Comparison of ENCODE assay signal across 16 cellular contexts in genomic region chr18:46502444-46502843, GRCh38.
DNase-seq lines count a peak whose midpoint lies in the region; ATAC-seq and TF ChIP-seq lines count a peak whose summit lies in the region.
"Had no signal": no experiment of that assay in that cellular context is flagged by ENCODE, and none has a peak within 500 bp of the region (broad histone marks: within the 10 kb centered on the region; RNA-seq: fewer than 3 reads in every experiment).

No MANE protein-coding gene starts in this region.

- no peak for DNase-seq in Calu3
- peak; percentile 49 for DNase-seq in H9
- peak; percentile 15 to 59 for DNase-seq in SJCRH30
- DNase-seq in hepatocyte (ENCODE audit: low spot score), result peak; percentile 41
- DNase-seq in type B pancreatic cell (ENCODE audit: extremely low spot score, unreplicated experiment), result no peak
- no peak for DNase-seq in HPDE6-E6E7 (ENCODE audit: extremely low spot score)
- DNase-seq in activated effector memory CD4-positive, alpha-beta T cell treated with anti-CD3 and anti-CD28 coated beads, Interleukin-2, amount 50 U/mL, for 16 hours, result no peak
- DNase-seq: activated naive CD4-positive, alpha-beta T cell treated with anti-CD3 and anti-CD28 coated beads, Interleukin-2, amount 50 U/mL, for 16 hours; mesenchymal stem cell; NCI-H1105; NCI-H510A had no signal

- H3K9ac ChIP-seq in H9 (ENCODE audit: extremely low read depth, insufficient read length, low read length), result no peak overlapping the region

- no peak overlapping the region for H4K8ac ChIP-seq in H9 (replicated peaks; ENCODE audit: insufficient read length, low read depth, low read length)

- no peak overlapping the region for H2BK5ac ChIP-seq in H9 (ENCODE audit: insufficient read length, low read length)

- H4K91ac ChIP-seq in H9 (ENCODE audit: insufficient read length, low read depth, low read length), result no peak overlapping the region

- H3K23ac ChIP-seq in H9 (ENCODE audit: insufficient read length, low read depth, low read length), result no peak overlapping the region

- no peaks in the 10 kb centered on the region for H3K9me3 ChIP-seq in H9 (ENCODE audit: control insufficient read depth, low read depth, low read length)
- H3K9me3 ChIP-seq in SJCRH30 (replicated peaks), result no peaks in the 10 kb centered on the region
- no peaks in the 10 kb centered on the region for H3K9me3 ChIP-seq in hepatocyte (ENCODE audit: low read depth)
- H3K9me3 ChIP-seq: thyroid gland had no signal

- H3K4ac ChIP-seq in H9 (ENCODE audit: low read depth, low read length), result no peak overlapping the region

- H3K4me3 ChIP-seq in SJCRH30 (no peak overlapping the region), hepatocyte (no peak overlapping the region)
- H3K4me3 ChIP-seq: thyroid gland had no signal

- H3K14ac ChIP-seq in H9 (ENCODE audit: insufficient read depth, low read length), result no peak overlapping the region

- no peak overlapping the region for H3K4me2 ChIP-seq in H9 (ENCODE audit: insufficient read depth, insufficient read length, low read length)
- H3K4me2 ChIP-seq in hepatocyte, result no peak overlapping the region

- no peaks in the 10 kb centered on the region for H3K23me2 ChIP-seq in H9 (ENCODE audit: insufficient read length, low read depth, low read length, poor library complexity, severe bottlenecking)

- H3K4me1 Mint-ChIP-seq in Calu3 (ENCODE audit: low read depth, unreplicated experiment) (no peaks in the 10 kb centered on the region), H9 (no peaks in the 10 kb centered on the region), type B pancreatic cell (ENCODE audit: unreplicated experiment) (no peaks in the 10 kb centered on the region)

- H3K27me3 ChIP-seq in H9 (ENCODE audit: insufficient read depth, low read length) (no peaks in the 10 kb centered on the region; the same call in 1 of the 2 replicates), SJCRH30 (no peaks in the 10 kb centered on the region), hepatocyte (no peaks in the 10 kb centered on the region)
- H3K27me3 ChIP-seq: thyroid gland had no signal

- no peak overlapping the region for H2AK5ac ChIP-seq in H9 (ENCODE audit: insufficient read length, low read length)

- no peaks in the 10 kb centered on the region for H3K36me3 ChIP-seq in SJCRH30
- H3K36me3 ChIP-seq in hepatocyte (replicated peaks; ENCODE audit: insufficient read depth, low read depth), result no peaks in the 10 kb centered on the region
- H3K36me3 ChIP-seq: thyroid gland had no signal

- H3K36me3 Mint-ChIP-seq in Calu3 (ENCODE audit: insufficient read depth, unreplicated experiment), result no peaks in the 10 kb centered on the region
- no peaks in the 10 kb centered on the region for H3K36me3 Mint-ChIP-seq in H9 (ENCODE audit: insufficient read depth in 1 of 3, low read depth in 3 of 3)
- no peaks in the 10 kb centered on the region for H3K36me3 Mint-ChIP-seq in type B pancreatic cell
- H3K36me3 Mint-ChIP-seq: CD8-positive, alpha-beta T cell had no signal

- CTCF ChIA-PET in Calu3 (lab: Charles Lee), result no interaction called here

- no peaks in the 10 kb centered on the region for H3K9me2 ChIP-seq in hepatocyte (replicated peaks; ENCODE audit: insufficient read depth)

- H2AFZ ChIP-seq in H9 (ENCODE audit: low read length) (no peak overlapping the region), hepatocyte (no peak overlapping the region)

- H3K79me2 ChIP-seq in H9 (ENCODE audit: insufficient read depth, low read length) (no peaks in the 10 kb centered on the region), hepatocyte (no peaks in the 10 kb centered on the region)

- BruUV-seq in Calu3 (replicated peaks; lab: Mats Ljungman, UMichigan), result no TSS peak

- H3K27ac Mint-ChIP-seq in Calu3 (ENCODE audit: unreplicated experiment) (peak overlapping the region; percentile 12), H9 (no peak overlapping the region), type B pancreatic cell (no peak overlapping the region)
- H3K27ac Mint-ChIP-seq: CD8-positive, alpha-beta T cell had no signal

- H3T11ph ChIP-seq in H9 (ENCODE audit: low read length), result no peak overlapping the region

- H3K4me3 Mint-ChIP-seq in Calu3 (ENCODE audit: low read depth, unreplicated experiment) (no peak overlapping the region), H9 (no peak overlapping the region; a peak in 1 of 5 replicates), type B pancreatic cell (no peak overlapping the region)
- H3K4me3 Mint-ChIP-seq: CD8-positive, alpha-beta T cell had no signal

- no peak overlapping the region for H3K56ac ChIP-seq in H9 (ENCODE audit: insufficient read length, low read depth, low read length)

- H3K9me3 Mint-ChIP-seq in Calu3 (ENCODE audit: low read depth, unreplicated experiment) (no peaks in the 10 kb centered on the region), H9 (no peaks in the 10 kb centered on the region), type B pancreatic cell (no peaks in the 10 kb centered on the region)

- no peak overlapping the region for H2BK20ac ChIP-seq in H9 (ENCODE audit: low read depth, low read length, poor library complexity, severe bottlenecking)

- no peak overlapping the region for H2BK12ac ChIP-seq in H9 (ENCODE audit: insufficient read length, low read depth, low read length)

- no CpG with 5 or more reads among the region's 2 CpGs for WGBS in H9 (ENCODE audit: extremely low coverage, insufficient read length, low lambda C conversion rate)
- 25% methylated on average over 2 of the region's 2 CpGs for WGBS in hepatocyte (ENCODE audit: low lambda C conversion rate, missing lambda C conversion rate)

- intact Hi-C loops in Calu3 (cut with micrococcal nuclease; ENCODE audit: unreplicated experiment), result no loop called here

- H2BK120ac ChIP-seq in H9 (ENCODE audit: low read depth, low read length, poor library complexity, severe bottlenecking), result no peak overlapping the region

- H3K27me3 Mint-ChIP-seq in Calu3 (ENCODE audit: unreplicated experiment) (peaks cover 20% of the 10 kb centered on the region), H9 (ENCODE audit: low read depth) (peaks cover 5% of the 10 kb centered on the region), type B pancreatic cell (peaks cover 25% of the 10 kb centered on the region)

- H3K18ac ChIP-seq in H9 (ENCODE audit: insufficient read length, low read depth, low read length), result no peak overlapping the region

- no peaks in the 10 kb centered on the region for H4K20me1 ChIP-seq in H9 (ENCODE audit: control insufficient read depth, insufficient read depth, insufficient read length)
- H4K20me1 ChIP-seq in hepatocyte (ENCODE audit: insufficient read depth, poor library complexity, severe bottlenecking), result no peaks in the 10 kb centered on the region

- H3K79me1 ChIP-seq in H9 (ENCODE audit: insufficient read depth, low read depth, low read length, poor library complexity, severe bottlenecking), result no peaks in the 10 kb centered on the region

- no peak overlapping the region for H3K27ac ChIP-seq in H9 (ENCODE audit: insufficient read length, low read depth, low read length)
- H3K27ac ChIP-seq in SJCRH30, result no peak overlapping the region
- no peak overlapping the region for H3K27ac ChIP-seq in hepatocyte
- H3K27ac ChIP-seq: HL-60, thyroid gland had no signal

- TF ChIP-seq CTCF in Calu3 (IDR thresholded peaks at IDR 0.05; ENCODE audit: unreplicated experiment), result no peak
- TF ChIP-seq CTCF in H9 (conservative IDR thresholded peaks at IDR 0.05), result no peak
- TF ChIP-seq CTCF in hepatocyte (IDR thresholded peaks at IDR 0.05; ENCODE audit: poor library complexity), result no peak
- TF ChIP-seq CTCF in type B pancreatic cell (conservative IDR thresholded peaks at IDR 0.05), result no peak

- no peak overlapping the region for H2BK15ac ChIP-seq in H9 (ENCODE audit: low read depth, low read length)

- H4K5ac ChIP-seq in H9 (ENCODE audit: insufficient read length, low read depth, low read length), result no peak overlapping the region

- H3K4me1 ChIP-seq in H9 (ENCODE audit: insufficient read depth, low read length), result no peaks in the 10 kb centered on the region
- H3K4me1 ChIP-seq in SJCRH30, result no peaks in the 10 kb centered on the region
- no peaks in the 10 kb centered on the region for H3K4me1 ChIP-seq in hepatocyte (ENCODE audit: insufficient read depth)
- H3K4me1 ChIP-seq: thyroid gland had no signal

- ATAC-seq in GM21526 (IDR thresholded peaks at IDR 0.05; ENCODE audit: low FRiP score, unreplicated experiment), result no peak
- ATAC-seq: CD8-positive, alpha-beta T cell; esophagus mucosa had no signal

Comparison
In these comparisons a context has a peak if more than half of its experiments do, and no peak if none do; other contexts are left out.
1. DNase-seq: peak in H9 (single experiment), SJCRH30 (2 of 2) and hepatocyte (single experiment); none in Calu3 (single experiment), type B pancreatic cell (single experiment), HPDE6-E6E7 (single experiment) and activated effector memory CD4-positive, alpha-beta T cell treated with anti-CD3 and anti-CD28 coated beads, Interleukin-2, amount 50 U/mL, for 16 hours (single experiment).